1 cellular context compared by ENCODE assay signal in genomic region chr16:29806096-29806579, GRCh38.
TF ChIP-seq lines count a peak whose summit lies in the region.

TSS of gene MAZ (plus strand) at chr16:29806529. CDS start at chr16:29806702, 173 bp downstream.

TF ChIP-seq in GM12878, 131 proteins besides CTCF, POLR2A, EP300 and RAD21 (continued from another document):
- no peak for TF ChIP-seq CUX1 (IDR thresholded peaks at IDR 0.05; ENCODE audit: insufficient replicate concordance, low read depth, low read length)
- no peak for TF ChIP-seq HDAC6 (IDR thresholded peaks at IDR 0.05; ENCODE audit: unreplicated experiment)
- no peak for TF ChIP-seq MAX (IDR thresholded peaks at IDR 0.05; ENCODE audit: low read depth, low read length)
- no peak for TF ChIP-seq REST (IDR thresholded peaks at IDR 0.05; ENCODE audit: low read depth, low read length)
- no peak for TF ChIP-seq HDGF (IDR thresholded peaks at IDR 0.05)
